19 cellular contexts compared by ENCODE assay signal in genomic region chr3:69180869-69181591, GRCh38. TPM values are rescaled to one million over a fixed set of nuclear protein-coding genes. Genes with fewer than 3 reads are reported as not detected.
DNase-seq lines count a peak whose midpoint lies in the region; ATAC-seq, FAIRE-seq and TF ChIP-seq lines count a peak whose summit lies in the region.
"Had no signal": no experiment of that assay in that cellular context is flagged by ENCODE, and none has a peak within 500 bp of the region (broad histone marks: within the 10 kb centered on the region; RNA-seq: fewer than 3 reads in every experiment).

No MANE protein-coding gene starts in this region.

- H3K9me3 Mint-ChIP-seq in HFFc6 = no peaks in the 10 kb centered on the region
- peaks cover 3% of the 10 kb centered on the region for H3K9me3 Mint-ChIP-seq in astrocyte (ENCODE audit: unreplicated experiment)
- H3K9me3 Mint-ChIP-seq: activated naive CD8-positive, alpha-beta T cell treated with anti-CD3 and anti-CD28 coated beads for 36 hours; activated T-cell treated with anti-CD3 and anti-CD28 coated beads, Interleukin-2, amount 50 U/mL, for 24 hours; naive B cell had no signal

- H3K36me3 Mint-ChIP-seq in HFFc6 (ENCODE audit: low read depth) (peaks cover 3% of the 10 kb centered on the region; the same call in 1 of the 2 replicates), astrocyte (ENCODE audit: low read depth, unreplicated experiment) (peaks cover 8% of the 10 kb centered on the region)
- H3K36me3 Mint-ChIP-seq: naive B cell had no signal

- WGBS in smooth muscle cell (ENCODE audit: low lambda C conversion rate) = 92% methylated on average over 23 of the region's 23 CpGs
- WGBS in GM23248 (ENCODE audit: low coverage in 1 of 2, low lambda C conversion rate in 2 of 2, missing lambda C conversion rate in 2 of 2), 2 experiments = 92% methylated on average over 23 of the region's 23 CpGs

- H4K20me1 ChIP-seq in astrocyte (ENCODE audit: insufficient read depth, low read length) (no peaks in the 10 kb centered on the region), smooth muscle cell (ENCODE audit: low read depth) (no peaks in the 10 kb centered on the region), GM23248 (ENCODE audit: insufficient read depth) (no peaks in the 10 kb centered on the region)

- peaks cover 4% of the 10 kb centered on the region for H3F3A ChIP-seq in smooth muscle cell (ENCODE audit: low read depth)
- H3F3A ChIP-seq in GM23248 (ENCODE audit: insufficient read depth) = peaks cover 26% of the 10 kb centered on the region

- no peaks in the 10 kb centered on the region for H3K9me2 ChIP-seq in GM23248 (ENCODE audit: insufficient read depth)

- H3K4me3 Mint-ChIP-seq in HFFc6 (peak overlapping the region; percentile 18; the same call in 1 of the 2 replicates), astrocyte (ENCODE audit: unreplicated experiment) (no peak overlapping the region)
- H3K4me3 Mint-ChIP-seq: activated naive CD8-positive, alpha-beta T cell treated with anti-CD3 and anti-CD28 coated beads for 36 hours; activated T-cell treated with anti-CD3 and anti-CD28 coated beads, Interleukin-2, amount 50 U/mL, for 24 hours; naive B cell had no signal

- in situ Hi-C loops in GM23248 (cut with MboI) = no loop called here

- H3K79me2 ChIP-seq in astrocyte (ENCODE audit: insufficient read depth, low read length) (no peaks in the 10 kb centered on the region), smooth muscle cell (ENCODE audit: low read depth) (no peaks in the 10 kb centered on the region), GM23248 (ENCODE audit: insufficient read depth) (no peaks in the 10 kb centered on the region)

- H3K4me1 Mint-ChIP-seq in HFFc6 (ENCODE audit: low read depth) = peaks cover 35% of the 10 kb centered on the region
- peaks cover 35% of the 10 kb centered on the region for H3K4me1 Mint-ChIP-seq in astrocyte (ENCODE audit: low read depth, unreplicated experiment)
- H3K4me1 Mint-ChIP-seq: naive B cell had no signal

- peaks cover 27% of the 10 kb centered on the region for H3K4me1 ChIP-seq in astrocyte (ENCODE audit: insufficient read depth, low read length)
- H3K4me1 ChIP-seq in smooth muscle cell (ENCODE audit: low read depth) = peaks cover 10% of the 10 kb centered on the region
- H3K4me1 ChIP-seq in GM23248 (ENCODE audit: insufficient read depth) = peaks cover 21% of the 10 kb centered on the region
- H3K4me1 ChIP-seq: BE2C had no signal

- H3K4me3 ChIP-seq in astrocyte (ENCODE audit: insufficient read depth, low read depth, low read length) = no peak overlapping the region
- no peak overlapping the region for H3K4me3 ChIP-seq in smooth muscle cell
- H3K4me3 ChIP-seq in GM23248 = no peak overlapping the region
- H3K4me3 ChIP-seq: cardiac muscle cell had no signal

- no peaks in the 10 kb centered on the region for H3K27me3 Mint-ChIP-seq in HFFc6 (ENCODE audit: insufficient read depth)
- H3K27me3 Mint-ChIP-seq in astrocyte (ENCODE audit: low read depth, unreplicated experiment) = no peaks in the 10 kb centered on the region
- H3K27me3 Mint-ChIP-seq: activated naive CD8-positive, alpha-beta T cell treated with anti-CD3 and anti-CD28 coated beads for 36 hours; activated T-cell treated with anti-CD3 and anti-CD28 coated beads, Interleukin-2, amount 50 U/mL, for 24 hours; naive B cell had no signal

- intact Hi-C loops in left colon (cut with DNase I, micrococcal nuclease) = no loop called here

- H3K9ac ChIP-seq in astrocyte (ENCODE audit: low read length) = no peak overlapping the region
- H3K9ac ChIP-seq in smooth muscle cell (ENCODE audit: low read depth) = no peak overlapping the region
- no peak overlapping the region for H3K9ac ChIP-seq in GM23248

- H3K27ac Mint-ChIP-seq in HFFc6 = no peak overlapping the region
- H3K27ac Mint-ChIP-seq in astrocyte (ENCODE audit: unreplicated experiment) = peak overlapping the region; percentile 14
- H3K27ac Mint-ChIP-seq: activated naive CD8-positive, alpha-beta T cell treated with anti-CD3 and anti-CD28 coated beads for 36 hours; activated T-cell treated with anti-CD3 and anti-CD28 coated beads, Interleukin-2, amount 50 U/mL, for 24 hours; naive B cell had no signal

- FAIRE-seq in astrocyte (lab: Jason Lieb, UNC) = no peak
- FAIRE-seq: GM12891, TTC549 had no signal

- H3K27me3 ChIP-seq in astrocyte (ENCODE audit: insufficient read depth, low read length) (no peaks in the 10 kb centered on the region), smooth muscle cell (ENCODE audit: low read depth) (no peaks in the 10 kb centered on the region), GM23248 (replicated peaks; ENCODE audit: insufficient read depth) (no peaks in the 10 kb centered on the region)
- H3K27me3 ChIP-seq: BE2C, cardiac muscle cell had no signal

- ATAC-seq in left colon = peak; percentile 84
- ATAC-seq in HG02981 (IDR thresholded peaks at IDR 0.05; ENCODE audit: unreplicated experiment) = no peak
- no peak for ATAC-seq in HG02885 (IDR thresholded peaks at IDR 0.05; ENCODE audit: poor library complexity, unreplicated experiment)

- no peak for DNase-seq in HFFc6
- DNase-seq in astrocyte (ENCODE audit: low read depth) = no peak
- DNase-seq in left colon = peak; percentile 32 to 47
- no peak for DNase-seq in smooth muscle cell (lab: John Stamatoyannopoulos, UW; ENCODE audit: unreplicated experiment)
- no peak for DNase-seq in GM23248
- DNase-seq: activated CD4-positive, alpha-beta T cell treated with anti-CD3 and anti-CD28 coated beads, Interleukin-2, amount 50 U/mL, for 1 hour; activated naive CD8-positive, alpha-beta T cell treated with anti-CD3 and anti-CD28 coated beads for 36 hours; activated T-cell treated with anti-CD3 and anti-CD28 coated beads, Interleukin-2, amount 50 U/mL, for 24 hours; BE2C; GDM1; naive B cell; NCI-H146; NCI-H524 treated with DMSO at 0.1 percent for 48 hours had no signal

- no peaks in the 10 kb centered on the region for H3K9me3 ChIP-seq in astrocyte (ENCODE audit: insufficient read depth, low read depth, low read length)
- no peaks in the 10 kb centered on the region for H3K9me3 ChIP-seq in smooth muscle cell (replicated peaks; ENCODE audit: low read depth)
- no peaks in the 10 kb centered on the region for H3K9me3 ChIP-seq in GM23248 (ENCODE audit: low read depth)
- H3K9me3 ChIP-seq: BE2C had no signal

- H3K36me3 ChIP-seq in astrocyte (ENCODE audit: insufficient read depth, low read length) (no peaks in the 10 kb centered on the region), smooth muscle cell (ENCODE audit: low read depth) (no peaks in the 10 kb centered on the region), GM23248 (ENCODE audit: low read depth) (no peaks in the 10 kb centered on the region)

- H3K4me2 ChIP-seq in astrocyte (ENCODE audit: low read length) (peak overlapping the region; percentile 79), smooth muscle cell (peak overlapping the region; percentile 75), GM23248 (ENCODE audit: unreplicated experiment) (no peak overlapping the region)

- TF ChIP-seq CTCF in HFFc6 (IDR thresholded peaks at IDR 0.05) (no peak), astrocyte (IDR thresholded peaks at IDR 0.05; ENCODE audit: insufficient read depth, low read depth, low read length) (no peak), smooth muscle cell (IDR thresholded peaks at IDR 0.05; ENCODE audit: borderline replicate concordance, insufficient read depth, poor library complexity, severe bottlenecking) (no peak)

- no peak overlapping the region for H2AFZ ChIP-seq in astrocyte (ENCODE audit: low read depth, low read length)
- H2AFZ ChIP-seq in smooth muscle cell (ENCODE audit: low read depth) = no peak overlapping the region
- no peak overlapping the region for H2AFZ ChIP-seq in GM23248

- H3K27ac ChIP-seq in astrocyte (ENCODE audit: low read depth, low read length) (peak overlapping the region; percentile 85), smooth muscle cell (ENCODE audit: low read depth) (peak overlapping the region; percentile 90), GM23248 (no peak overlapping the region)
- H3K27ac ChIP-seq: cardiac muscle cell had no signal

RNA-seq across cellular contexts. Expression of gene LMOD3, which starts 58.6 kb away (rescaled TPM):
- total RNA-seq in HFFc6 (2021; fragmentation: NEBNext Ultra II Directional; extraction: Animal tissue kit (Norgen Biotek cat#: 25700)) = not detected
- total RNA-seq in astrocyte (0.07 TPM in 1 of 2 replicates, not detected in the other), left colon (under 1 TPM in 1 of 2 donors, not detected in 1; 0.17 TPM), smooth muscle cell (not detected in 2 replicates)
- polyA plus RNA-seq in smooth muscle cell (not detected in 2 replicates), GM23248 (2016; fragmentation: Nextera tagmentation; extraction: Ambion mirVana) (0.04 TPM in 1 of 2 replicates, not detected in the other)
- total RNA-seq in GM23248 (2014; rRNA removed; shearing (Covaris generic)) = not detected in 2 replicates
- total RNA-seq: activated naive CD8-positive, alpha-beta T cell treated with anti-CD3 and anti-CD28 coated beads for 36 hours; pulmonary artery endothelial cell had no signal

Comparison
In these comparisons a context has a peak if more than half of its experiments do, and no peak if none do; other contexts are left out.
1. DNase-seq: peak in left colon (2 of 2); none in HFFc6 (single experiment), astrocyte (single experiment), smooth muscle cell (single experiment) and GM23248 (single experiment).